Comparison of ENCODE assay signal across 18 cellular contexts in genomic region chr9:137273095-137273490, GRCh38. TPM values are rescaled to one million over a fixed set of nuclear protein-coding genes. Genes with fewer than 3 reads are reported as not detected.
"Had no signal": no experiment of that assay in that cellular context is flagged by ENCODE, and none has a peak within 500 bp of the region (broad histone marks: within the 10 kb centered on the region; RNA-seq: fewer than 3 reads in every experiment).

No MANE protein-coding gene starts in this region.

- H3K4me3 Mint-ChIP-seq: activated naive CD8-positive, alpha-beta T cell; brain; immature natural killer cell; naive thymus-derived CD4-positive, alpha-beta T cell had no signal

- H3K9me3 Mint-ChIP-seq: brain; immature natural killer cell; naive thymus-derived CD4-positive, alpha-beta T cell had no signal

- H3K9me3 ChIP-seq: lower lobe of right lung, neutrophil, right atrium auricular region, thyroid gland had no signal

- H3K27ac Mint-ChIP-seq: activated naive CD8-positive, alpha-beta T cell; naive thymus-derived CD4-positive, alpha-beta T cell had no signal

- H3K4me3 ChIP-seq: lower lobe of right lung, right atrium auricular region, thyroid gland had no signal

- DNase-seq: activated CD4-positive, alpha-beta T cell treated with anti-CD3 and anti-CD28 coated beads, Interleukin-2, amount 50 U/mL, for 1 hour; activated effector memory CD4-positive, alpha-beta T cell treated with Interleukin-2 at 50 U/mL for 16 hours; amygdala; dermis blood vessel endothelial cell; immature natural killer cell; left cardiac atrium; lower lobe of right lung; naive thymus-derived CD4-positive, alpha-beta T cell; small intestine; thyroid gland had no signal

- H3K27ac ChIP-seq: neutrophil had no signal

- H3K27me3 ChIP-seq: neutrophil, right atrium auricular region, thyroid gland had no signal

- H3K27me3 Mint-ChIP-seq: activated naive CD8-positive, alpha-beta T cell; naive thymus-derived CD4-positive, alpha-beta T cell had no signal

- ATAC-seq: left cardiac atrium; lower lobe of right lung; naive thymus-derived CD4-positive, alpha-beta T cell had no signal

RNA-seq across cellular contexts. Expression of gene STPG3, which starts 22.0 kb away (rescaled TPM):
- total RNA-seq: activated CD8-positive, alpha-beta memory T cell treated with anti-CD3 and anti-CD28 coated beads for 36 hours; cerebellum; mononuclear cell; naive thymus-derived CD4-positive, alpha-beta T cell; posterior vena cava; right atrium auricular region; thyroid gland had no signal
